ENCODE assay signal across 8 cellular contexts in the genomic region with DNA sequence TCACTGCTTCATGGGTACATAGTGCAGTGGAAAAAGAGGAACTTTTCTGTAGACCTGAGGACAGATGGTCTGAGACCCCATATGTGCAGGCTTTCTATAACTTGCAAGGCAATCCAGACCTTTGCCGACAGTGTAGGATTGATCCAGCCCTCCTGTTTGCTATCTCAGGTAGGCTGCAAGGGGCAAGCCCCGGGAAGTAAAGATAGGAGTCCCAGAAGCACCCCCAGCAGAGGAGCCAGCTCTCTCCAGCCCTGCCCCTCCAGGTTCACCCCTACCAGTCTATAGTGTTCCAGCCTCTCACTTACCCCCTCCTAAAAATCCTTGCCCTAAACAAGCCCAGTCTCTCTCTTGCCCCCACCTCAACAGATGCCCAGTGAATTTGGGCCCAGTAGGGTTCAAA.
"Had no signal": no experiment of that assay in that cellular context is flagged by ENCODE, and none has a peak within 500 bp of the region (broad histone marks: within the 10 kb centered on the region; RNA-seq: fewer than 3 reads in every experiment).

No MANE protein-coding gene starts in this region.

- ATAC-seq: GM12878 had no signal

- FAIRE-seq: G401.6, GM12878, GM12891, GM12892, GM18507, GM19239 had no signal

- H3K4me3 ChIP-seq: GM12878 had no signal

- DNase-seq: GDM1, GF-D8 had no signal
